1 cellular context compared by ENCODE assay signal in the genomic region with DNA sequence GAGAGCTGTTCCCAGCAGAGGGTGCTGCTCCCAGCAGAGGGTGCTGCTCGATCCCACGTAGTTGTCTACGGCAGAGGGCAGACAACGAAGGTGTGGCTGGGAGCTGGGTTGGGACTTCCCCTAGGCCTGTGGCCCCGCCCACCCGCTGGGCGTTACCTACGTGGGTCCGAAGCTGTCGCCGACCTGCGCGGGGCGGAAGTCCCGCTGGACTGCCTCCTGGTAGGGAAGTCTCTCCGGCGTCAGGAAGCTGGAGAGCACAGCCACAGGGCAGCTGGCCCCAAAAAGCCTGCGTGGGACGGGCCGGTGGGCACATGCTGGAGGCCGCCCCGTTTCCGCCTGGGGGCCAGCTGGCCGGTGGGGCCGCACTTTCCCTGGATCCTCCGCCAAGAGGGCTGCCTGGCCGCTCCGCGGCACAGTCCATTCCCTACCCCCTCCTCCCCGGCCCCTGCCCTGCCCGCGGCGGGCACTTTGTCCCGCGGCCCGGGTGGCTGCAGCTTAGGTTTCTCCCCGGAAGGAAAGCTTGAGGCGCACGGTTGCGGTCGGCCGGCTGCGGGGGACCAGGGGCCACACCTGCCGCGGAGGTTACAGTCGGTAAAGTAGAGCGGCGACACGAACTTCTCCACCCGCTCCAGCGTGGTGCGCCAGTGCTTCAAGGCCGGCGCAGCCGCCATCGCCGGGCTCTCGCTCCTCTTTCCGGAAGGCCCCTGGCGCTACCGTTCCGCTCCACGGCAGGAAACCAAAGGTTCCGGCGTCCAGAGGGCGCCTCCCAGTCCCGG.
TF ChIP-seq lines count a peak whose summit lies in the region.

A gene (minus strand): TSS at position 695 of the 776 bp plus-strand sequence. CDS start 24 bp downstream, at position 671.

TF ChIP-seq in HepG2, 621 proteins besides CTCF, POLR2A, EP300 and RAD21 (continued from another document and continues in another):
- TF ChIP-seq BRCA1 (CRISPR knock-in tag; IDR thresholded peaks at IDR 0.05) (no peak; the same call in none of the 2 replicates), PLRG1 (conservative IDR thresholded peaks at IDR 0.05) (no peak), ZC3H4 (CRISPR knock-in tag; IDR thresholded peaks at IDR 0.05; ENCODE audit: borderline replicate concordance) (peak; percentile 88), HNRNPK (IDR thresholded peaks at IDR 0.05; ENCODE audit: low read depth, low read length, poor library complexity, severe bottlenecking) (peak; percentile 90), ZNF326 (CRISPR knock-in tag; IDR thresholded peaks at IDR 0.05; ENCODE audit: borderline replicate concordance) (0 out of 2 replicates have a peak, but pooled peaks have one; percentile 51), MED8 (CRISPR knock-in tag; IDR thresholded peaks at IDR 0.05; ENCODE audit: insufficient replicate concordance) (peak; percentile 82), ZNF124 (CRISPR knock-in tag; IDR thresholded peaks at IDR 0.05) (peak; percentile 37), KLF6 (CRISPR knock-in tag; IDR thresholded peaks at IDR 0.05) (peak; percentile 46), WIZ (CRISPR knock-in tag; IDR thresholded peaks at IDR 0.05) (no peak), ZNF619 (CRISPR knock-in tag; IDR thresholded peaks at IDR 0.05) (0 out of 2 replicates have a peak, but pooled peaks have one; percentile 51), KDM1A (CRISPR knock-in tag; IDR thresholded peaks at IDR 0.05) (peak; percentile 34; the same call in 1 of the 2 replicates), ZNF652 (CRISPR knock-in tag; IDR thresholded peaks at IDR 0.05; ENCODE audit: borderline replicate concordance, low read depth) (peak; percentile 51; the same call in 1 of the 2 replicates), MTA1 (CRISPR knock-in tag; IDR thresholded peaks at IDR 0.05; ENCODE audit: borderline replicate concordance) (no peak), MEIS1 (CRISPR knock-in tag; IDR thresholded peaks at IDR 0.05; ENCODE audit: borderline replicate concordance) (peak; percentile 61), ZNF563 (CRISPR knock-in tag; IDR thresholded peaks at IDR 0.05) (peak; percentile 52), SIN3B (IDR thresholded peaks at IDR 0.05; ENCODE audit: low read length) (peak; percentile 83), TBL1XR1 (IDR thresholded peaks at IDR 0.05; ENCODE audit: borderline replicate concordance, low read length, partially characterized antibody) (peak; percentile 84), MATR3 (CRISPR knock-in tag; IDR thresholded peaks at IDR 0.05) (no peak), TCF7L2 (IDR thresholded peaks at IDR 0.05; ENCODE audit: low read depth, low read length) (no peak), MED1 (CRISPR knock-in tag; IDR thresholded peaks at IDR 0.05) (peak; percentile 67; the same call in 1 of the 2 replicates), HDAC1 (CRISPR knock-in tag; IDR thresholded peaks at IDR 0.05) (peak; percentile 73), ZNF616 (CRISPR knock-in tag; IDR thresholded peaks at IDR 0.05; ENCODE audit: low read depth) (no peak), ZNF709 (CRISPR knock-in tag; IDR thresholded peaks at IDR 0.05) (peak; percentile 83; the same call in 1 of the 2 replicates), HNF4A (CRISPR knock-in tag; IDR thresholded peaks at IDR 0.05) (0 out of 2 replicates have a peak, but pooled peaks have one; percentile 4), NRL (CRISPR knock-in tag; IDR thresholded peaks at IDR 0.05; ENCODE audit: borderline replicate concordance) (peak; percentile 88), ZFY (CRISPR knock-in tag; IDR thresholded peaks at IDR 0.05) (peak; percentile 87), ZBTB42 (CRISPR knock-in tag; IDR thresholded peaks at IDR 0.05) (no peak), ZNF333 (CRISPR knock-in tag; IDR thresholded peaks at IDR 0.05; ENCODE audit: borderline replicate concordance) (no peak; the same call in 1 of the 2 replicates), IRX3 (CRISPR knock-in tag; IDR thresholded peaks at IDR 0.05; ENCODE audit: borderline replicate concordance, low read depth) (peak; percentile 75; the same call in 1 of the 2 replicates), RFXANK (CRISPR knock-in tag; IDR thresholded peaks at IDR 0.05) (peak; percentile 36; the same call in 1 of the 2 replicates), SMAD1 (CRISPR knock-in tag; IDR thresholded peaks at IDR 0.05; ENCODE audit: borderline replicate concordance, low read depth) (0 out of 2 replicates have a peak, but pooled peaks have one; percentile 61), TSC22D2 (CRISPR knock-in tag; IDR thresholded peaks at IDR 0.05; ENCODE audit: borderline replicate concordance) (peak; percentile 87; the same call in 1 of the 2 replicates), SOX6 (IDR thresholded peaks at IDR 0.05) (no peak), SOX6 (CRISPR knock-in tag; IDR thresholded peaks at IDR 0.05) (peak; percentile 30; the same call in 1 of the 2 replicates)
- TF ChIP-seq, protein P1, sequence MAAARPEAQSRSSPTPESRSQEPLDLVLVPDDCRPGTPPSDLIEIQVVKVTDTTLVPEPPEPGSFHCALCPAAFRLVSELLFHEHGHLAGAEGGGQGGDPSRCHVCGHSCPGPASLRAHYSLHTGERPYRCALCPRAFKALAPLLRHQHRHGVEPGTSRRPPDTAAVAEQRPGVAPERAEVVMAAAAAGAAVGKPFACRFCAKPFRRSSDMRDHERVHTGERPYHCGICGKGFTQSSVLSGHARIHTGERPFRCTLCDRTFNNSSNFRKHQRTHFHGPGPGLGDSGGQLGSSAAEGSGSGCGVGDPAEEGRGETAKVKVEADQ (CRISPR knock-in tag; IDR thresholded peaks at IDR 0.05; ENCODE audit: borderline replicate concordance), result peak; percentile 90; the same call in 1 of the 2 replicates
- TF ChIP-seq, protein P2, sequence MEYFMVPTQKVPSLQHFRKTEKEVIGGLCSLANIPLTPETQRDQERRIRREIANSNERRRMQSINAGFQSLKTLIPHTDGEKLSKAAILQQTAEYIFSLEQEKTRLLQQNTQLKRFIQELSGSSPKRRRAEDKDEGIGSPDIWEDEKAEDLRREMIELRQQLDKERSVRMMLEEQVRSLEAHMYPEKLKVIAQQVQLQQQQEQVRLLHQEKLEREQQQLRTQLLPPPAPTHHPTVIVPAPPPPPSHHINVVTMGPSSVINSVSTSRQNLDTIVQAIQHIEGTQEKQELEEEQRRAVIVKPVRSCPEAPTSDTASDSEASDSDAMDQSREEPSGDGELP (IDR thresholded peaks at IDR 0.05; ENCODE audit: borderline replicate concordance, low read depth), result peak; percentile 62; the same call in 1 of the 2 replicates
- TF ChIP-seq, protein P3, sequence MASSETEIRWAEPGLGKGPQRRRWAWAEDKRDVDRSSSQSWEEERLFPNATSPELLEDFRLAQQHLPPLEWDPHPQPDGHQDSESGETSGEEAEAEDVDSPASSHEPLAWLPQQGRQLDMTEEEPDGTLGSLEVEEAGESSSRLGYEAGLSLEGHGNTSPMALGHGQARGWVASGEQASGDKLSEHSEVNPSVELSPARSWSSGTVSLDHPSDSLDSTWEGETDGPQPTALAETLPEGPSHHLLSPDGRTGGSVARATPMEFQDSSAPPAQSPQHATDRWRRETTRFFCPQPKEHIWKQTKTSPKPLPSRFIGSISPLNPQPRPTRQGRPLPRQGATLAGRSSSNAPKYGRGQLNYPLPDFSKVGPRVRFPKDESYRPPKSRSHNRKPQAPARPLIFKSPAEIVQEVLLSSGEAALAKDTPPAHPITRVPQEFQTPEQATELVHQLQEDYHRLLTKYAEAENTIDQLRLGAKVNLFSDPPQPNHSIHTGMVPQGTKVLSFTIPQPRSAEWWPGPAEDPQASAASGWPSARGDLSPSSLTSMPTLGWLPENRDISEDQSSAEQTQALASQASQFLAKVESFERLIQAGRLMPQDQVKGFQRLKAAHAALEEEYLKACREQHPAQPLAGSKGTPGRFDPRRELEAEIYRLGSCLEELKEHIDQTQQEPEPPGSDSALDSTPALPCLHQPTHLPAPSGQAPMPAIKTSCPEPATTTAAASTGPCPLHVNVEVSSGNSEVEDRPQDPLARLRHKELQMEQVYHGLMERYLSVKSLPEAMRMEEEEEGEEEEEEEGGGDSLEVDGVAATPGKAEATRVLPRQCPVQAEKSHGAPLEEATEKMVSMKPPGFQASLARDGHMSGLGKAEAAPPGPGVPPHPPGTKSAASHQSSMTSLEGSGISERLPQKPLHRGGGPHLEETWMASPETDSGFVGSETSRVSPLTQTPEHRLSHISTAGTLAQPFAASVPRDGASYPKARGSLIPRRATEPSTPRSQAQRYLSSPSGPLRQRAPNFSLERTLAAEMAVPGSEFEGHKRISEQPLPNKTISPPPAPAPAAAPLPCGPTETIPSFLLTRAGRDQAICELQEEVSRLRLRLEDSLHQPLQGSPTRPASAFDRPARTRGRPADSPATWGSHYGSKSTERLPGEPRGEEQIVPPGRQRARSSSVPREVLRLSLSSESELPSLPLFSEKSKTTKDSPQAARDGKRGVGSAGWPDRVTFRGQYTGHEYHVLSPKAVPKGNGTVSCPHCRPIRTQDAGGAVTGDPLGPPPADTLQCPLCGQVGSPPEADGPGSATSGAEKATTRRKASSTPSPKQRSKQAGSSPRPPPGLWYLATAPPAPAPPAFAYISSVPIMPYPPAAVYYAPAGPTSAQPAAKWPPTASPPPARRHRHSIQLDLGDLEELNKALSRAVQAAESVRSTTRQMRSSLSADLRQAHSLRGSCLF (CRISPR knock-in tag; IDR thresholded peaks at IDR 0.05; ENCODE audit: borderline replicate concordance), result no peak; the same call in 1 of the 2 replicates
- TF ChIP-seq, protein P4, sequence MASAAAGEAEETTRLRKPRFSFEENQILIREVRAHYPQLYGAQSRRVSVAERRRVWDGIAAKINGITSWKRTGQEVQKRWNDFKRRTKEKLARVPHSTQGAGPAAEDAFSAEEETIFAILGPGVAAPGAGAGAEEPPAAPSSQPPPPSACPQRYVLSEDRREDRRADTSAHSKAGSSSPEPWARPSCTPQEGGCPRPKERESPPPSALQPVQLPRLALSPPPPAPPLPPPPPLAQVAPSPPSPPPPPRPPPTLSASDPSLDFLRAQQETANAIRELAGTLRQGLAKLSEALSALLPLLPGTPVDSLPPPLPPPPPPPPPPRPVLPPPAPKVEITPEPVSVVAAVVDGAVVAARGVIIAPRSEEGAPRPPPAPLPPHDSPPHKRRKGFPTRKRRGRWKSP (CRISPR knock-in tag; IDR thresholded peaks at IDR 0.05), result peak; percentile 42
- TF ChIP-seq, protein P5, sequence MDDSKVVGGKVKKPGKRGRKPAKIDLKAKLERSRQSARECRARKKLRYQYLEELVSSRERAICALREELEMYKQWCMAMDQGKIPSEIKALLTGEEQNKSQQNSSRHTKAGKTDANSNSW (CRISPR knock-in tag; IDR thresholded peaks at IDR 0.05; ENCODE audit: borderline replicate concordance), result no peak
- TF ChIP-seq, protein P6, sequence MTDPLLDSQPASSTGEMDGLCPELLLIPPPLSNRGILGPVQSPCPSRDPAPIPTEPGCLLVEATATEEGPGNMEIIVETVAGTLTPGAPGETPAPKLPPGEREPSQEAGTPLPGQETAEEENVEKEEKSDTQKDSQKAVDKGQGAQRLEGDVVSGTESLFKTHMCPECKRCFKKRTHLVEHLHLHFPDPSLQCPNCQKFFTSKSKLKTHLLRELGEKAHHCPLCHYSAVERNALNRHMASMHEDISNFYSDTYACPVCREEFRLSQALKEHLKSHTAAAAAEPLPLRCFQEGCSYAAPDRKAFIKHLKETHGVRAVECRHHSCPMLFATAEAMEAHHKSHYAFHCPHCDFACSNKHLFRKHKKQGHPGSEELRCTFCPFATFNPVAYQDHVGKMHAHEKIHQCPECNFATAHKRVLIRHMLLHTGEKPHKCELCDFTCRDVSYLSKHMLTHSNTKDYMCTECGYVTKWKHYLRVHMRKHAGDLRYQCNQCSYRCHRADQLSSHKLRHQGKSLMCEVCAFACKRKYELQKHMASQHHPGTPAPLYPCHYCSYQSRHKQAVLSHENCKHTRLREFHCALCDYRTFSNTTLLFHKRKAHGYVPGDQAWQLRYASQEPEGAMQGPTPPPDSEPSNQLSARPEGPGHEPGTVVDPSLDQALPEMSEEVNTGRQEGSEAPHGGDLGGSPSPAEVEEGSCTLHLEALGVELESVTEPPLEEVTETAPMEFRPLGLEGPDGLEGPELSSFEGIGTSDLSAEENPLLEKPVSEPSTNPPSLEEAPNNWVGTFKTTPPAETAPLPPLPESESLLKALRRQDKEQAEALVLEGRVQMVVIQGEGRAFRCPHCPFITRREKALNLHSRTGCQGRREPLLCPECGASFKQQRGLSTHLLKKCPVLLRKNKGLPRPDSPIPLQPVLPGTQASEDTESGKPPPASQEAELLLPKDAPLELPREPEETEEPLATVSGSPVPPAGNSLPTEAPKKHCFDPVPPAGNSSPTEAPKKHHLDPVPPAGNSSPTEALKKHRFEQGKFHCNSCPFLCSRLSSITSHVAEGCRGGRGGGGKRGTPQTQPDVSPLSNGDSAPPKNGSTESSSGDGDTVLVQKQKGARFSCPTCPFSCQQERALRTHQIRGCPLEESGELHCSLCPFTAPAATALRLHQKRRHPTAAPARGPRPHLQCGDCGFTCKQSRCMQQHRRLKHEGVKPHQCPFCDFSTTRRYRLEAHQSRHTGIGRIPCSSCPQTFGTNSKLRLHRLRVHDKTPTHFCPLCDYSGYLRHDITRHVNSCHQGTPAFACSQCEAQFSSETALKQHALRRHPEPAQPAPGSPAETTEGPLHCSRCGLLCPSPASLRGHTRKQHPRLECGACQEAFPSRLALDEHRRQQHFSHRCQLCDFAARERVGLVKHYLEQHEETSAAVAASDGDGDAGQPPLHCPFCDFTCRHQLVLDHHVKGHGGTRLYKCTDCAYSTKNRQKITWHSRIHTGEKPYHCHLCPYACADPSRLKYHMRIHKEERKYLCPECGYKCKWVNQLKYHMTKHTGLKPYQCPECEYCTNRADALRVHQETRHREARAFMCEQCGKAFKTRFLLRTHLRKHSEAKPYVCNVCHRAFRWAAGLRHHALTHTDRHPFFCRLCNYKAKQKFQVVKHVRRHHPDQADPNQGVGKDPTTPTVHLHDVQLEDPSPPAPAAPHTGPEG (CRISPR knock-in tag; IDR thresholded peaks at IDR 0.05), result 0 out of 2 replicates have a peak, but pooled peaks have one; percentile 34
- TF ChIP-seq, protein P7, sequence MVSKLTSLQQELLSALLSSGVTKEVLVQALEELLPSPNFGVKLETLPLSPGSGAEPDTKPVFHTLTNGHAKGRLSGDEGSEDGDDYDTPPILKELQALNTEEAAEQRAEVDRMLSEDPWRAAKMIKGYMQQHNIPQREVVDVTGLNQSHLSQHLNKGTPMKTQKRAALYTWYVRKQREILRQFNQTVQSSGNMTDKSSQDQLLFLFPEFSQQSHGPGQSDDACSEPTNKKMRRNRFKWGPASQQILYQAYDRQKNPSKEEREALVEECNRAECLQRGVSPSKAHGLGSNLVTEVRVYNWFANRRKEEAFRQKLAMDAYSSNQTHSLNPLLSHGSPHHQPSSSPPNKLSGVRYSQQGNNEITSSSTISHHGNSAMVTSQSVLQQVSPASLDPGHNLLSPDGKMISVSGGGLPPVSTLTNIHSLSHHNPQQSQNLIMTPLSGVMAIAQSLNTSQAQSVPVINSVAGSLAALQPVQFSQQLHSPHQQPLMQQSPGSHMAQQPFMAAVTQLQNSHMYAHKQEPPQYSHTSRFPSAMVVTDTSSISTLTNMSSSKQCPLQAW (CRISPR knock-in tag; IDR thresholded peaks at IDR 0.05), result peak; percentile 53
- TF ChIP-seq, protein P8, sequence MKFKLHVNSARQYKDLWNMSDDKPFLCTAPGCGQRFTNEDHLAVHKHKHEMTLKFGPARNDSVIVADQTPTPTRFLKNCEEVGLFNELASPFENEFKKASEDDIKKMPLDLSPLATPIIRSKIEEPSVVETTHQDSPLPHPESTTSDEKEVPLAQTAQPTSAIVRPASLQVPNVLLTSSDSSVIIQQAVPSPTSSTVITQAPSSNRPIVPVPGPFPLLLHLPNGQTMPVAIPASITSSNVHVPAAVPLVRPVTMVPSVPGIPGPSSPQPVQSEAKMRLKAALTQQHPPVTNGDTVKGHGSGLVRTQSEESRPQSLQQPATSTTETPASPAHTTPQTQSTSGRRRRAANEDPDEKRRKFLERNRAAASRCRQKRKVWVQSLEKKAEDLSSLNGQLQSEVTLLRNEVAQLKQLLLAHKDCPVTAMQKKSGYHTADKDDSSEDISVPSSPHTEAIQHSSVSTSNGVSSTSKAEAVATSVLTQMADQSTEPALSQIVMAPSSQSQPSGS (CRISPR knock-in tag; IDR thresholded peaks at IDR 0.05), result peak; percentile 83
